In the genomic region with DNA sequence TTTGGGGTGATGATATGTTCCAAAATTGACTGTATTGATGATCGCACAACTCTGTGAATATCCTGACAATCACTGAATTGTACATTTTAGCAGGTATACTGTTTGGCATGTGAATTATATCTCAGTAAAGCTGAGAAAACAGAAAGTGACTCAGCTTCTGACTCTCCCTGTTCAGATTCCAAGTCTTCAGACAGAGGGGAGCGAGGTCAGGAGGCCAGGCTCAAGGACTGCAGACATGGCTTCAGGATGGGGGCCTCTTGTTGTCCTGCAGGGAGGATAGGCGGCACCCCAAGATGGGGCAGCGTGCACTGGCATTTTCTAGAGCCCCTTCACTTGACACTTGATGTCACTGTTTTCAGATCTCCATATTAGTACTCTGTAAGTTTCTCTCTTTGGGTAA, we compare ENCODE assay signal across 17 cellular contexts.
"Had no signal": no experiment of that assay in that cellular context is flagged by ENCODE, and none has a peak within 500 bp of the region (broad histone marks: within the 10 kb centered on the region; RNA-seq: fewer than 3 reads in every experiment).

No MANE protein-coding gene starts in this region.

- H3K27me3 ChIP-seq: esophagus muscularis mucosa, heart left ventricle, ovary, right atrium auricular region, upper lobe of left lung had no signal

- H3K9me3 ChIP-seq: esophagus muscularis mucosa, heart left ventricle, ovary, psoas muscle, right atrium auricular region, upper lobe of left lung had no signal

- H3K4me3 ChIP-seq: coronary artery, esophagus muscularis mucosa, heart left ventricle, ovary, psoas muscle, right atrium auricular region, upper lobe of left lung had no signal

- DNase-seq: activated CD4-positive, alpha-beta memory T cell treated with anti-CD3 and anti-CD28 coated beads for 36 hours; activated CD4-positive, alpha-beta T cell treated with anti-CD3 and anti-CD28 coated beads for 48 hours; activated naive CD8-positive, alpha-beta T cell treated with anti-CD3 and anti-CD28 coated beads for 36 hours; activated T-cell treated with anti-CD3 and anti-CD28 coated beads for 4 hours; amygdala; heart left ventricle; islet precursor cell; left cardiac atrium; ovary; psoas muscle; stimulated activated CD4-positive, alpha-beta T cell treated with anti-CD3 and anti-CD28 coated beads, Interleukin-4, amount 100 ng/mL, for 4 hours; stimulated activated naive CD8-positive, alpha-beta T cell treated with anti-CD3 and anti-CD28 coated beads, Interleukin-15, Interleukin-2, amounts not matched to agents 100 U/mL and 50 U/mL, for 24 hours; upper lobe of left lung had no signal

- H3K36me3 ChIP-seq: ovary had no signal

- H3K4me1 ChIP-seq: right atrium auricular region, upper lobe of left lung had no signal

- ATAC-seq: heart left ventricle; left cardiac atrium; natural killer cell treated with Interleukin-12 subunit alpha and Interleukin-12 subunit beta and Interleukin-15 and Interleukin-18, amount 100 ng/mL, for 72 hours; psoas muscle; stimulated activated naive CD8-positive, alpha-beta T cell treated with anti-CD3 and anti-CD28 coated beads, Interleukin-15, Interleukin-2, amounts not matched to agents 100 U/mL and 50 U/mL, for 24 hours had no signal

- H3K27ac ChIP-seq: coronary artery, esophagus muscularis mucosa, heart left ventricle, ovary, psoas muscle, right atrium auricular region, upper lobe of left lung had no signal
